Comparison of ENCODE assay signal across 8 cellular contexts in the genomic region with DNA sequence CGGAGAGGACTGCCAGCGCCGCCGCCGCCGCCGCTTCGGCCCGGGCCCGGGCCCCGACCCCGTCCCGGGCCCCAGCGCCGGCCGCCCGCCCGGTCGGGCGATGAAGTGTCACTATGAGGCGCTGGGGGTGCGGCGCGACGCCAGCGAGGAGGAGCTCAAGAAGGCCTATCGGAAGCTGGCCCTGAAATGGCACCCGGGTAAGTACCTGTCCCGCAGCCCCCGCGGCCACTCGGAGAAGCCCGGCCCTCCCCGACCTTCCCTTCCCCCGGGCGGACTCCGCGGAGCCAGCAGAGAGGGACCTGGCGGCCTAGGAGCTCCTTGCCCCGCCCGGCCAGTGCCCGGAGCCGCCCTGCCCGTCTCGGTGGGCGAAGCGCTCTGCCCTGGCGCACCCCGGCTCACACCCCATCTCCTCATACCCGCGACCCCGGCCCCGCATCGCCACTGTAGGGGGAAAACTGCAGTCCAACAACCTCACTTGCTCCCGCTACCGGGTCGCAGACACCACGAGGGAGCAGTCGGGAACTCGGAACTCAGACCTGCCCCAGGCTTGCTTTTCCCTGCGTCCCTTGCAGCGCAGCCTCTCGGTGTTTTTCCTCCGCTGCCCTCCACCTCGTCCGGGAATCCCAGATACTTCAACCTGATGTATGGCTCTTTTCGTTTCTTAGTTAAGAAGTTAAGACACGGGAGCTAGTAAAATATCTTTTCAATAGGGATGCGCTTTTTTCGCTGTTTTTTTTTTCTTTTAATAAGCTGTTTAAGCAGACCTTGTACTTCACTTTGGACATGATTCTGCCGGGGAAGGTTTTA. TPM values are rescaled to one million over a fixed set of nuclear protein-coding genes. Genes with fewer than 3 reads are reported as not detected.
DNase-seq lines count a peak whose midpoint lies in the region; ATAC-seq and TF ChIP-seq lines count a peak whose summit lies in the region.

No MANE protein-coding gene starts in this region.

- TF ChIP-seq CTCF in ascending aorta (IDR thresholded peaks at IDR 0.05) (peak in 1 of 3 experiments; percentile 5), hepatocyte (IDR thresholded peaks at IDR 0.05; ENCODE audit: poor library complexity) (no peak)

- H3K79me2 ChIP-seq in hepatocyte, result peaks cover 54% of the 10 kb centered on the region

- H3K4me3 ChIP-seq in ascending aorta (peak overlapping the region; percentile 64 to 72), hepatocyte (peak overlapping the region; percentile 64)

- H3K27ac ChIP-seq in ascending aorta (peak overlapping the region; percentile 87 to 98), hepatocyte (peak overlapping the region; percentile 99)

- ATAC-seq in GM18505 (IDR thresholded peaks at IDR 0.05; ENCODE audit: unreplicated experiment) (peak; percentile 78), HG02870 (IDR thresholded peaks at IDR 0.05; ENCODE audit: unreplicated experiment) (peak; percentile 70)

- H2AFZ ChIP-seq in hepatocyte, result peak overlapping the region; percentile 46

- H3K4me1 Mint-ChIP-seq in T-helper 2 cell treated with Interferon-gamma antibody and Interleukin-4, amounts not matched to agents 5 μg/mL and 100 μg/mL, for 36 hours (ENCODE audit: low read depth), result peaks cover 33% of the 10 kb centered on the region

- H3K4me3 Mint-ChIP-seq in T-helper 2 cell treated with Interferon-gamma antibody and Interleukin-4, amounts not matched to agents 5 μg/mL and 100 μg/mL, for 36 hours, result peak overlapping the region; percentile 97

- H3K36me3 Mint-ChIP-seq in T-helper 2 cell treated with Interferon-gamma antibody and Interleukin-4, amounts not matched to agents 5 μg/mL and 100 μg/mL, for 36 hours (ENCODE audit: low read depth), result peaks cover 27% of the 10 kb centered on the region

- WGBS in hepatocyte (ENCODE audit: low lambda C conversion rate, missing lambda C conversion rate), result 1% methylated on average over 38 of the region's 71 CpGs

- H3K36me3 ChIP-seq in ascending aorta, result peaks cover 11 to 16% of the 10 kb centered on the region in 2 donors
- H3K36me3 ChIP-seq in hepatocyte (replicated peaks; ENCODE audit: insufficient read depth, low read depth), result no peaks in the 10 kb centered on the region

- H3K9me3 ChIP-seq in ascending aorta (no peaks in the 10 kb centered on the region), hepatocyte (ENCODE audit: low read depth) (no peaks in the 10 kb centered on the region)

- H3K9me3 Mint-ChIP-seq in T-helper 2 cell treated with Interferon-gamma antibody and Interleukin-4, amounts not matched to agents 5 μg/mL and 100 μg/mL, for 36 hours, result no peaks in the 10 kb centered on the region

- no peaks in the 10 kb centered on the region for H3K27me3 ChIP-seq in ascending aorta
- no peaks in the 10 kb centered on the region for H3K27me3 ChIP-seq in hepatocyte

- DNase-seq in NCI-H1694 treated with DMSO at 0.1 percent for 48 hours (lab: John Stamatoyannopoulos, UW), result peak; percentile 62
- DNase-seq in T-helper 2 cell treated with Interferon-gamma antibody and Interleukin-4, amounts not matched to agents 5 μg/mL and 100 μg/mL, for 36 hours (ENCODE audit: low spot score), result peak; percentile 85
- peak; percentile 64 to 95 for DNase-seq in ascending aorta (ENCODE audit: low spot score in 2 of 2)
- peak; percentile 92 for DNase-seq in hepatocyte (ENCODE audit: low spot score)
- DNase-seq in retina, result peak; percentile 90
- no peak for DNase-seq in NCI-H187 treated with DMSO at 0.1 percent for 48 hours (lab: John Stamatoyannopoulos, UW)

- peak; percentile 79 for TF ChIP-seq POLR2A in GM18505 (IDR thresholded peaks at IDR 0.05; ENCODE audit: borderline replicate concordance, extremely low read depth, insufficient read depth, insufficient read length)

- H3K27me3 Mint-ChIP-seq in T-helper 2 cell treated with Interferon-gamma antibody and Interleukin-4, amounts not matched to agents 5 μg/mL and 100 μg/mL, for 36 hours (ENCODE audit: low read depth), result no peaks in the 10 kb centered on the region

- H3K4me2 ChIP-seq in hepatocyte, result peak overlapping the region; percentile 84

- H3K4me1 ChIP-seq in ascending aorta (peaks cover 0 to 15% of the 10 kb centered on the region in 2 donors), hepatocyte (ENCODE audit: insufficient read depth) (peaks cover 13% of the 10 kb centered on the region)

- intact Hi-C loops in ascending aorta (cut with DNase I), result loop anchor here (1.0 to 5.0 kb wide), 5 partner anchors 15 to 1947 kb away; partner anchors contain the start of genes AMACR, BRIX1, LMBRD2 and NIPBL

- peaks cover 9% of the 10 kb centered on the region for H4K20me1 ChIP-seq in hepatocyte (ENCODE audit: insufficient read depth, poor library complexity, severe bottlenecking)

- H3K27ac Mint-ChIP-seq in T-helper 2 cell treated with Interferon-gamma antibody and Interleukin-4, amounts not matched to agents 5 μg/mL and 100 μg/mL, for 36 hours, result peak overlapping the region; percentile 96

- H3K9me2 ChIP-seq in hepatocyte (replicated peaks; ENCODE audit: insufficient read depth), result no peaks in the 10 kb centered on the region

RNA-seq across cellular contexts. Expression of gene DNAJC21, which starts 0.6 kb away (rescaled TPM):
- total RNA-seq in ascending aorta (30.5 TPM), hepatocyte (37.3 and 39.5 TPM in 2 replicates)
- 29.1 and 40.0 TPM in 2 replicates for polyA plus RNA-seq in hepatocyte

RNA-seq across cellular contexts. Expression of gene BRIX1, which starts 14.4 kb away (rescaled TPM):
- 8.5 TPM for total RNA-seq in ascending aorta
- total RNA-seq in hepatocyte, result 27.5 and 28.7 TPM in 2 replicates
- 25.3 and 28.6 TPM in 2 replicates for polyA plus RNA-seq in hepatocyte

RNA-seq across cellular contexts. Expression of gene RAD1, which starts 14.6 kb away (rescaled TPM):
- 2.0 TPM for total RNA-seq in ascending aorta
- total RNA-seq in hepatocyte, result 18.5 and 33.2 TPM in 2 replicates
- polyA plus RNA-seq in hepatocyte, result 24.2 and 25.2 TPM in 2 replicates
